14 cellular contexts compared by ENCODE assay signal in the genomic region with DNA sequence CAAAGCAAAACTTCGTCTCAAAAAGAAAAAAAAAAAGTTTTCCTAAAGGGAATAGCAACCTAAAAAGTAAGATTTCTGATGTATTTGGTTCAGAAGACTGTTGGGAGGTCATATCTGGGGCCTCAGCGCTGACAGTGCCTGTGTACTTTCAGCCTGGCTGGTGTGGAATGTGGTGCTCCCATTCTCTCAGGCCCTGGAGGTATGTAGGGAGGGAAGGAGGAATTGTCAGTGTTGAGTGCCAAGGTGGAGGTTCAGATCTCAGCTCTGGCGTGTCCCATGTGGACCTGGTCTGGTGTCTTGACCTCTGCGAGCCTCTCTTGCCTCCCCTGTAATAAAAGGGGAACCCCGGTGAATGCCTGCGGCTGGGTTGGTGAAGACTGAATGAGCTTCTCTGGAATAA. TPM values are rescaled to one million over a fixed set of nuclear protein-coding genes. Genes with fewer than 3 reads are reported as not detected.
DNase-seq lines count a peak whose midpoint lies in the region; ATAC-seq and TF ChIP-seq lines count a peak whose summit lies in the region.
"Had no signal": no experiment of that assay in that cellular context is flagged by ENCODE, and none has a peak within 500 bp of the region (broad histone marks: within the 10 kb centered on the region; RNA-seq: fewer than 3 reads in every experiment).

No MANE protein-coding gene starts in this region.

- no peak overlapping the region for H3K4me2 ChIP-seq in hepatocyte
- H3K4me2 ChIP-seq in neuronal stem cell (ENCODE audit: insufficient read depth, low read length, poor library complexity, severe bottlenecking), result no peak overlapping the region
- H3K4me2 ChIP-seq: A549 had no signal

- CTCF ChIA-PET in Caco-2 (lab: Charles Lee), result interaction anchor here (1.0 to 1.7 kb wide), 3 partner anchors 10 to 37 kb away, joined by 3 to 5 read pairs (median 4); no protein-coding TSS in a partner anchor
- CTCF ChIA-PET in CD8-positive, alpha-beta T cell (lab: Charles Lee), result interaction anchor here (1.4 to 3.4 kb wide), 3 partner anchors 11 to 27 kb away, joined by 4 to 12 read pairs (median 6); no protein-coding TSS in a partner anchor

- H3K27me3 ChIP-seq in Caco-2 (replicated peaks; ENCODE audit: control insufficient read depth, insufficient read depth, low read length), result no peaks in the 10 kb centered on the region
- no peaks in the 10 kb centered on the region for H3K27me3 ChIP-seq in hepatocyte
- no peaks in the 10 kb centered on the region for H3K27me3 ChIP-seq in neuronal stem cell (ENCODE audit: control insufficient read depth in 3 of 3, insufficient read depth in 3 of 3, low read depth in 1 of 3, low read length in 3 of 3)
- H3K27me3 ChIP-seq in CD8-positive, alpha-beta T cell (ENCODE audit: insufficient read depth, low read length), result no peaks in the 10 kb centered on the region
- no peaks in the 10 kb centered on the region for H3K27me3 ChIP-seq in BE2C

- H3K79me2 ChIP-seq in hepatocyte, result peaks cover 8% of the 10 kb centered on the region

- no peak for ATAC-seq in CD8-positive, alpha-beta T cell
- ATAC-seq: HepG2 had no signal

- H4K91ac ChIP-seq in neuronal stem cell (ENCODE audit: low read depth, low read length, poor library complexity), result no peak overlapping the region

- BruUV-seq in Caco-2 (replicated peaks; lab: Mats Ljungman, UMichigan), result no TSS peak

- H3K4me1 ChIP-seq in Caco-2, result peaks cover 48% of the 10 kb centered on the region
- peaks cover 34% of the 10 kb centered on the region for H3K4me1 ChIP-seq in hepatocyte (ENCODE audit: insufficient read depth)
- H3K4me1 ChIP-seq in neuronal stem cell (ENCODE audit: control insufficient read depth in 2 of 2, insufficient read depth in 1 of 2, low read depth in 1 of 2, low read length in 2 of 2), result peaks cover 7 to 32% of the 10 kb centered on the region in 2 donors
- peaks cover 20% of the 10 kb centered on the region for H3K4me1 ChIP-seq in CD8-positive, alpha-beta T cell (ENCODE audit: insufficient read depth, low read length)
- H3K4me1 ChIP-seq in BE2C, result peaks cover 5% of the 10 kb centered on the region
- H3K4me1 ChIP-seq: A549 had no signal

- peaks cover 6% of the 10 kb centered on the region for H3K4me1 Mint-ChIP-seq in Caco-2 (ENCODE audit: low read depth, unreplicated experiment)
- peaks cover 9% of the 10 kb centered on the region for H3K4me1 Mint-ChIP-seq in CD8-positive, alpha-beta T cell (ENCODE audit: low read depth)

- H2AFZ ChIP-seq in hepatocyte (no peak overlapping the region), neuronal stem cell (ENCODE audit: low read length) (no peak overlapping the region)

- DNase-seq in Caco-2 (peak in 1 of 2 experiments; percentile 62), ELF-1 (ENCODE audit: low read depth, low spot score) (peak; percentile 61), hepatocyte (ENCODE audit: low spot score) (no peak), neuronal stem cell (ENCODE audit: low spot score) (no peak), NCI-H1694 treated with DMSO at 0.1 percent for 48 hours (lab: John Stamatoyannopoulos, UW) (no peak), BE2C (no peak)
- DNase-seq in CD8-positive, alpha-beta T cell, result no peak
- DNase-seq: CD8-positive, alpha-beta memory T cell; GOT3; H9 had no signal

- POLR2A ChIA-PET in Caco-2 (lab: Charles Lee), result no interaction called here
- POLR2A ChIA-PET in CD8-positive, alpha-beta T cell (lab: Charles Lee), result no interaction called here

- no peak overlapping the region for H3K4me3 Mint-ChIP-seq in Caco-2 (ENCODE audit: unreplicated experiment)
- H3K4me3 Mint-ChIP-seq in CD8-positive, alpha-beta T cell, result no peak overlapping the region
- H3K4me3 Mint-ChIP-seq: CD14-positive monocyte; CD8-positive, alpha-beta memory T cell; H9 had no signal

- no peak overlapping the region for H3K14ac ChIP-seq in neuronal stem cell (ENCODE audit: low read length)

- WGBS in hepatocyte (ENCODE audit: low lambda C conversion rate, missing lambda C conversion rate), result 87% methylated on average over 6 of the region's 6 CpGs
- no CpG with 5 or more reads among the region's 6 CpGs for WGBS in neuronal stem cell (ENCODE audit: extremely low coverage in 2 of 2, insufficient read length in 2 of 2, insufficient replicate concordance in 1 of 2), 2 donors

- no peak overlapping the region for H2BK15ac ChIP-seq in neuronal stem cell (ENCODE audit: low read length)

- H3K27me3 Mint-ChIP-seq in Caco-2 (ENCODE audit: insufficient read depth, unreplicated experiment), result no peaks in the 10 kb centered on the region
- H3K27me3 Mint-ChIP-seq in CD8-positive, alpha-beta T cell (ENCODE audit: low read depth), result no peaks in the 10 kb centered on the region
- H3K27me3 Mint-ChIP-seq: CD8-positive, alpha-beta memory T cell had no signal

- no peak overlapping the region for H4K8ac ChIP-seq in neuronal stem cell (ENCODE audit: low read depth, low read length)

- H3K9me3 ChIP-seq in Caco-2 (no peaks in the 10 kb centered on the region), hepatocyte (ENCODE audit: low read depth) (no peaks in the 10 kb centered on the region), neuronal stem cell (replicated peaks in 1 of 2; ENCODE audit: control insufficient read depth in 2 of 2, insufficient read depth in 1 of 2, low read depth in 1 of 2, low read length in 2 of 2) (no peaks in the 10 kb centered on the region), BE2C (no peaks in the 10 kb centered on the region)
- no peaks in the 10 kb centered on the region for H3K9me3 ChIP-seq in CD8-positive, alpha-beta T cell (ENCODE audit: low read length)
- H3K9me3 ChIP-seq: A549 had no signal

- peaks cover 11% of the 10 kb centered on the region for H4K20me1 ChIP-seq in hepatocyte (ENCODE audit: insufficient read depth, poor library complexity, severe bottlenecking)

- H3K79me1 ChIP-seq in neuronal stem cell (ENCODE audit: low read depth, low read length), result peaks cover 6% of the 10 kb centered on the region

- H3K9ac ChIP-seq in neuronal stem cell (ENCODE audit: low read depth, low read length, poor library complexity), result no peak overlapping the region

- intact Hi-C loops in Caco-2 (cut with micrococcal nuclease; ENCODE audit: unreplicated experiment), result no loop called here
- intact Hi-C loops in CD8-positive, alpha-beta T cell (cut with DNase I, micrococcal nuclease), result no loop called here

- no peak overlapping the region for H2BK120ac ChIP-seq in neuronal stem cell (ENCODE audit: low read depth, low read length)

- H3K4ac ChIP-seq in neuronal stem cell (ENCODE audit: low read length), result no peak overlapping the region

- no peaks in the 10 kb centered on the region for H3K9me2 ChIP-seq in hepatocyte (replicated peaks; ENCODE audit: insufficient read depth)

- H3K4me3 ChIP-seq in Caco-2 (ENCODE audit: low read depth, low read length) (no peak overlapping the region), hepatocyte (no peak overlapping the region), neuronal stem cell (ENCODE audit: low read length in 2 of 2) (no peak overlapping the region), BE2C (ENCODE audit: low read depth, low read length) (no peak overlapping the region)
- no peak overlapping the region for H3K4me3 ChIP-seq in CD8-positive, alpha-beta T cell (ENCODE audit: low read depth, low read length)
- H3K4me3 ChIP-seq: A549, GM12878 had no signal

- H3K36me3 ChIP-seq in Caco-2 (ENCODE audit: control insufficient read depth, insufficient read depth, low read length) (peaks cover 5% of the 10 kb centered on the region), hepatocyte (replicated peaks; ENCODE audit: insufficient read depth, low read depth) (no peaks in the 10 kb centered on the region), neuronal stem cell (replicated peaks in 1 of 2; ENCODE audit: control insufficient read depth in 2 of 2, insufficient read depth in 2 of 2, low read length in 2 of 2) (peaks cover 0 to 1% of the 10 kb centered on the region in 2 donors), BE2C (no peaks in the 10 kb centered on the region)
- H3K36me3 ChIP-seq in CD8-positive, alpha-beta T cell (ENCODE audit: insufficient read depth, low read length), result peaks cover 42% of the 10 kb centered on the region

- H2AK5ac ChIP-seq in neuronal stem cell (ENCODE audit: low read depth, low read length), result peak overlapping the region; percentile 82

- H3K27ac Mint-ChIP-seq in Caco-2 (ENCODE audit: unreplicated experiment), result peak overlapping the region; percentile 72
- no peak overlapping the region for H3K27ac Mint-ChIP-seq in CD8-positive, alpha-beta T cell

- H2BK12ac ChIP-seq in neuronal stem cell (ENCODE audit: low read length), result no peak overlapping the region

- H3K36me3 Mint-ChIP-seq in Caco-2 (ENCODE audit: insufficient read depth, unreplicated experiment), result peaks cover 68% of the 10 kb centered on the region
- H3K36me3 Mint-ChIP-seq in CD8-positive, alpha-beta T cell, result peaks cover 57% of the 10 kb centered on the region
- H3K36me3 Mint-ChIP-seq: CD14-positive monocyte had no signal

- H3K9me3 Mint-ChIP-seq in Caco-2 (ENCODE audit: unreplicated experiment), result no peaks in the 10 kb centered on the region
- no peaks in the 10 kb centered on the region for H3K9me3 Mint-ChIP-seq in CD8-positive, alpha-beta T cell
- H3K9me3 Mint-ChIP-seq: CD14-positive monocyte; CD8-positive, alpha-beta memory T cell; H9 had no signal

- no peak overlapping the region for H2BK5ac ChIP-seq in neuronal stem cell (ENCODE audit: low read length)

- no peak overlapping the region for H3K23ac ChIP-seq in neuronal stem cell (ENCODE audit: low read depth, low read length, poor library complexity)

- H3K27ac ChIP-seq in hepatocyte, result peak overlapping the region; percentile 26
- H3K27ac ChIP-seq in neuronal stem cell (replicated peaks; ENCODE audit: low read length), result no peak overlapping the region
- H3K27ac ChIP-seq in CD8-positive, alpha-beta T cell (ENCODE audit: low read depth, low read length), result no peak overlapping the region
- H3K27ac ChIP-seq: A549 had no signal

- TF ChIP-seq CTCF in Caco-2 (IDR thresholded peaks at IDR 0.05; ENCODE audit: insufficient read depth in 1 of 2, low read depth in 1 of 2, low read length in 1 of 2, severe bottlenecking in 1 of 2, unreplicated experiment in 1 of 2), result no peak
- no peak for TF ChIP-seq CTCF in hepatocyte (IDR thresholded peaks at IDR 0.05; ENCODE audit: poor library complexity)
- no peak for TF ChIP-seq CTCF in CD8-positive, alpha-beta T cell (IDR thresholded peaks at IDR 0.05)
- TF ChIP-seq CTCF in BE2C (IDR thresholded peaks at IDR 0.05; ENCODE audit: low read depth, low read length), result no peak

- H3K18ac ChIP-seq in neuronal stem cell (ENCODE audit: low read length), result no peak overlapping the region

RNA-seq across cellular contexts. Expression of gene PRR5, which starts 22.4 kb away (rescaled TPM):
- 74.8 and 82.8 TPM in 2 replicates for total RNA-seq in Caco-2 (2022)
- total RNA-seq in hepatocyte, result 44.2 and 65.1 TPM in 2 replicates
- polyA plus RNA-seq in hepatocyte, result 84.9 and 91.2 TPM in 2 replicates
- 14.6 TPM for polyA plus RNA-seq in neuronal stem cell (2013, experiment 1 of 2)
- 14.4 TPM for polyA plus RNA-seq in neuronal stem cell (2013, experiment 2 of 2)
- 10 to 100 TPM; 47.6 to 49.3 TPM for total RNA-seq in CD8-positive, alpha-beta T cell
- polyA plus RNA-seq in BE2C (2012; ENCODE audit: insufficient read depth, insufficient read length, low read depth), result 8.3 TPM

RNA-seq across cellular contexts. Expression of gene ARHGAP8, which starts 28.0 kb away (rescaled TPM):
- total RNA-seq in Caco-2 (2022) (81.5 and 90.5 TPM in 2 replicates), hepatocyte (24.0 and 25.2 TPM in 2 replicates)
- 50.4 and 62.8 TPM in 2 replicates for polyA plus RNA-seq in hepatocyte
- polyA plus RNA-seq in neuronal stem cell (2013, experiment 1 of 2), result 4.1 TPM
- polyA plus RNA-seq in neuronal stem cell (2013, experiment 2 of 2), result 4.2 TPM
- total RNA-seq in CD8-positive, alpha-beta T cell, result 10 to 100 TPM; 14.4 to 15.4 TPM
- not detected for polyA plus RNA-seq in BE2C (2012; ENCODE audit: insufficient read depth, insufficient read length, low read depth)
- total RNA-seq: GM12878 had no signal
- polyA plus RNA-seq: CD14-positive monocyte; CD8-positive, alpha-beta memory T cell; HepG2 had no signal
